ENCODE assay signal across 18 cellular contexts in the genomic region with DNA sequence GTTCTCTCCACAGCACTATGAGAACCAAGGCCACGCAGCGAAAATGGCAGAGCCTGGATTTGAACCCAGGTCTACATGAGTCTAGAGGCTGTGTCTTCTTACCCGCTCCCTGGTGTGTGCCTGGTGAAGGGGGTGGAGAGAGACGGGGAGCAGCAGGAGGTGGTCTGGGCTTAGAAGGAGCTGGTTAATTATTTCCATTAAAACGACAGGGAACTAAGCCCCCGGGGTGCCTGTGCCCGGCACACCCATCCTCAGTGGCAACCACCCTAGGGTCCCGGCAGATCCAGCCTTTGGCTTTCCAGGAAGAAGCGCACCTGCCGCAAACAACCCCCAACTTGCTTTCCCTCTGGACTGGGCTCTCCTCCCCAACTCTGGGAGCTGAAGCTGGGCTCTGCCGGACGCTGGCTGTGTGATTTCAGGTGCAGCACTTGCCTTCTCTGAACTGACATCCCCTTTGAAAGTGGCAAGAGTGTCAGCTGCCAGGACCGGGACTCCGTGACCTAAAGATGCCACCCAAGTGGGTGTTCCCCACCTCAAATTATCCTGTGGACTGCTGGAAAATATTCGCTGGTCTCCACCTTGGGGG. TPM values are rescaled to one million over a fixed set of nuclear protein-coding genes. Genes with fewer than 3 reads are reported as not detected.
A peak's percentile ranks its signal among the peaks of the same experiment; 100 is the strongest.
DNase-seq lines count a peak whose midpoint lies in the region; ATAC-seq, FAIRE-seq and TF ChIP-seq lines count a peak whose summit lies in the region.
"Had no signal": no experiment of that assay in that cellular context is flagged by ENCODE, and none has a peak within 500 bp of the region (broad histone marks: within the 10 kb centered on the region; RNA-seq: fewer than 3 reads in every experiment).

No MANE protein-coding gene starts in this region.

- DNase-seq in HepG2 (ENCODE audit: low spot score): no peak
- DNase-seq in right lobe of liver: no peak
- no peak for DNase-seq in astrocyte (ENCODE audit: low read depth)
- DNase-seq in omental fat pad (ENCODE audit: low spot score): no peak
- no peak for DNase-seq in gastrocnemius medialis
- no peak for DNase-seq in 8988T
- DNase-seq in inferior parietal cortex (ENCODE audit: extremely low spot score): no peak
- DNase-seq: Calu3; CD8-positive, alpha-beta T cell; DMS79 treated with DMSO at 0.1 percent for 48 hours; GF-D8; HCEC 1CT; HFFc6 had no signal

- no peak overlapping the region for H3K9ac ChIP-seq in HepG2 (ENCODE audit: insufficient read depth, low read depth, low read length)
- no peak overlapping the region for H3K9ac ChIP-seq in astrocyte (ENCODE audit: low read length)
- H3K9ac ChIP-seq: BLaER1 had no signal

- no peak for TF ChIP-seq RAD21 in HepG2 (CRISPR knock-in tag; IDR thresholded peaks at IDR 0.05)

- no peak overlapping the region for H3K4me2 ChIP-seq in HepG2 (ENCODE audit: low read depth, low read length)
- H3K4me2 ChIP-seq in astrocyte (ENCODE audit: low read length): no peak overlapping the region
- H3K4me2 ChIP-seq: BLaER1 had no signal

- no peak overlapping the region for H2AFZ ChIP-seq in HepG2 (ENCODE audit: low read length)
- no peak overlapping the region for H2AFZ ChIP-seq in astrocyte (ENCODE audit: low read depth, low read length)

- no peak overlapping the region for H3K27ac ChIP-seq in HepG2 (ENCODE audit: extremely low read length, insufficient read depth, low read length)
- no peak overlapping the region for H3K27ac ChIP-seq in right lobe of liver
- no peak overlapping the region for H3K27ac ChIP-seq in astrocyte (ENCODE audit: low read depth, low read length)
- peak overlapping the region in 3 of 4 donors; percentile 11 to 48 (median 41) for H3K27ac ChIP-seq in gastrocnemius medialis
- H3K27ac ChIP-seq: 22Rv1, BLaER1 had no signal

- H4K20me1 ChIP-seq in HepG2 (ENCODE audit: insufficient read depth, low read length) (no peaks in the 10 kb centered on the region), astrocyte (ENCODE audit: insufficient read depth, low read length) (peaks cover 99% of the 10 kb centered on the region)
- H4K20me1 ChIP-seq: BLaER1 had no signal

- CTCF ChIA-PET in HepG2 (lab: Yijun Ruan, JAX; ENCODE audit: low intra/inter-chr PET ratio, low total read pairs): no interaction called here

- TF ChIP-seq CTCF in HepG2 (CRISPR knock-in tag; IDR thresholded peaks at IDR 0.05) (no peak), right lobe of liver (IDR thresholded peaks at IDR 0.05) (no peak), astrocyte (IDR thresholded peaks at IDR 0.05; ENCODE audit: insufficient read depth, low read depth, low read length) (no peak), omental fat pad (IDR thresholded peaks at IDR 0.05) (no peak), gastrocnemius medialis (IDR thresholded peaks at IDR 0.05 in 4 of 5, conservative IDR thresholded peaks at IDR 0.05 in 1 of 5) (no peak)

- no peaks in the 10 kb centered on the region for H3K9me3 Mint-ChIP-seq in astrocyte (ENCODE audit: unreplicated experiment)
- H3K9me3 Mint-ChIP-seq: CD8-positive, alpha-beta T cell; HFFc6 had no signal

- H3K4me3 ChIP-seq in HepG2 (replicated peaks in 1 of 3; ENCODE audit: insufficient read depth in 1 of 3, low read depth in 2 of 3, low read length in 3 of 3): no peak overlapping the region
- no peak overlapping the region for H3K4me3 ChIP-seq in right lobe of liver
- no peak overlapping the region for H3K4me3 ChIP-seq in astrocyte (ENCODE audit: insufficient read depth, low read depth, low read length)
- H3K4me3 ChIP-seq in gastrocnemius medialis: no peak overlapping the region
- H3K4me3 ChIP-seq: BLaER1 had no signal

- H3K4me1 ChIP-seq in HepG2 (ENCODE audit: insufficient read depth, low read length): peaks cover 11% of the 10 kb centered on the region
- H3K4me1 ChIP-seq in right lobe of liver: no peaks in the 10 kb centered on the region
- H3K4me1 ChIP-seq in astrocyte (ENCODE audit: insufficient read depth, low read length): no peaks in the 10 kb centered on the region
- peaks cover 7 to 27% of the 10 kb centered on the region in 2 donors for H3K4me1 ChIP-seq in gastrocnemius medialis

- no TSS peak for BruUV-seq in HepG2 (replicated peaks; lab: Mats Ljungman, UMichigan)

- H3K27me3 Mint-ChIP-seq in astrocyte (ENCODE audit: low read depth, unreplicated experiment): no peaks in the 10 kb centered on the region

- H3K79me2 ChIP-seq in HepG2 (ENCODE audit: insufficient read depth, low read length) (no peaks in the 10 kb centered on the region), astrocyte (ENCODE audit: insufficient read depth, low read length) (peaks cover 98% of the 10 kb centered on the region)

- H3K4me3 Mint-ChIP-seq in astrocyte (ENCODE audit: unreplicated experiment): no peak overlapping the region
- H3K4me3 Mint-ChIP-seq: CD8-positive, alpha-beta T cell; HFFc6 had no signal

- TF ChIP-seq POLR2A in HepG2 (IDR thresholded peaks at IDR 0.05; ENCODE audit: insufficient read depth in 1 of 2, low read depth in 2 of 2, low read length in 2 of 2): no peak
- no peak for TF ChIP-seq POLR2A in right lobe of liver (IDR thresholded peaks at IDR 0.05)
- TF ChIP-seq POLR2A in gastrocnemius medialis (IDR thresholded peaks at IDR 0.05): no peak

- H3K4me1 Mint-ChIP-seq in astrocyte (ENCODE audit: low read depth, unreplicated experiment): peaks cover 28% of the 10 kb centered on the region
- H3K4me1 Mint-ChIP-seq: IgD-negative memory B cell had no signal

- ATAC-seq in HepG2: no peak
- ATAC-seq in right lobe of liver: no peak
- peak; percentile 26 for ATAC-seq in omental fat pad (ENCODE audit: low FRiP score)
- ATAC-seq in gastrocnemius medialis: no peak
- no peak for ATAC-seq in GM21360 (IDR thresholded peaks at IDR 0.05; ENCODE audit: unreplicated experiment)
- ATAC-seq: CD8-positive, alpha-beta T cell had no signal

- TF ChIP-seq EP300 in HepG2 (IDR thresholded peaks at IDR 0.05; ENCODE audit: low read depth in 2 of 2, low read length in 2 of 2) (no peak), HepG2 (CRISPR knock-in tag; IDR thresholded peaks at IDR 0.05; ENCODE audit: borderline replicate concordance) (no peak)

- H3K27ac Mint-ChIP-seq in astrocyte (ENCODE audit: unreplicated experiment): peak overlapping the region; percentile 53
- H3K27ac Mint-ChIP-seq: CD8-positive, alpha-beta T cell; HFFc6; IgD-negative memory B cell had no signal

- no peak for FAIRE-seq in HepG2 (lab: Jason Lieb, UNC)
- FAIRE-seq in astrocyte (lab: Jason Lieb, UNC): no peak
- FAIRE-seq: HTR-8/SVneo had no signal

- in situ Hi-C loops in HepG2 (cut with HindIII; ENCODE audit: extremely low pct_ligation_motif_present, low pct_unique_long_range_greater_than_20kb) (no loop called here), gastrocnemius medialis (cut with MboI; ENCODE audit: low sequenced_read_pairs in 4 of 4) (no loop called here)

- peaks cover 32% of the 10 kb centered on the region for H3K36me3 Mint-ChIP-seq in astrocyte (ENCODE audit: low read depth, unreplicated experiment)
- H3K36me3 Mint-ChIP-seq: CD8-positive, alpha-beta T cell had no signal

- POLR2A ChIA-PET in HepG2 (lab: Yijun Ruan, JAX): no interaction called here

- intact Hi-C loops in HepG2 (cut with micrococcal nuclease; ENCODE audit: unreplicated experiment): no loop called here
- intact Hi-C loops in right lobe of liver (cut with DNase I): no loop called here
- intact Hi-C loops in gastrocnemius medialis (cut with DNase I; ENCODE audit: low total_unique reads): no loop called here

- H3K36me3 ChIP-seq in HepG2 (replicated peaks in 1 of 2; ENCODE audit: control insufficient read depth in 1 of 2, insufficient read depth in 2 of 2, low read length in 2 of 2): no peaks in the 10 kb centered on the region
- no peaks in the 10 kb centered on the region for H3K36me3 ChIP-seq in right lobe of liver
- peaks cover 26% of the 10 kb centered on the region for H3K36me3 ChIP-seq in astrocyte (ENCODE audit: insufficient read depth, low read length)
- H3K36me3 ChIP-seq in gastrocnemius medialis: no peaks in the 10 kb centered on the region
- H3K36me3 ChIP-seq: BLaER1 had no signal

- WGBS in HepG2 (ENCODE audit: low lambda C conversion rate): 56% methylated on average over 6 of the region's 15 CpGs
- 76% methylated on average over 3 of the region's 15 CpGs for WGBS in right lobe of liver (ENCODE audit: insufficient coverage, low coverage, low lambda C conversion rate, missing lambda C conversion rate)

- peaks cover 0 to 14% of the 10 kb centered on the region in 2 experiments; a peak in 3 of 5 replicates for H3K27me3 ChIP-seq in HepG2 (ENCODE audit: control insufficient read depth in 1 of 2, insufficient read depth in 2 of 2, low read length in 2 of 2)
- H3K27me3 ChIP-seq in right lobe of liver: no peaks in the 10 kb centered on the region
- no peaks in the 10 kb centered on the region for H3K27me3 ChIP-seq in astrocyte (ENCODE audit: insufficient read depth, low read length)
- H3K27me3 ChIP-seq in gastrocnemius medialis: no peaks in the 10 kb centered on the region
- H3K27me3 ChIP-seq: BLaER1 had no signal

- H3K9me3 ChIP-seq in HepG2 (ENCODE audit: low read length) (no peaks in the 10 kb centered on the region), right lobe of liver (no peaks in the 10 kb centered on the region), astrocyte (ENCODE audit: insufficient read depth, low read depth, low read length) (no peaks in the 10 kb centered on the region), gastrocnemius medialis (no peaks in the 10 kb centered on the region)
- H3K9me3 ChIP-seq: BLaER1 had no signal

RNA-seq across cellular contexts. Expression of gene MN1, which starts 35.8 kb away (rescaled TPM):
- not detected in 2 replicates for total RNA-seq in HepG2 (2016; rRNA removed; fragmentation: Illumina TruSeq; extraction: Trizol)
- not detected in 2 replicates for total RNA-seq in HepG2 (2016; cell fraction: cytosol; rRNA removed; fragmentation: Illumina TruSeq; extraction: Trizol; ENCODE audit: low read depth)
- 0.02 TPM in 1 of 2 replicates, not detected in the other for total RNA-seq in HepG2 (2016; cell fraction: insoluble cytoplasmic fraction; rRNA removed; fragmentation: Illumina TruSeq; extraction: Trizol)
- total RNA-seq in HepG2 (2016; cell fraction: membrane; rRNA removed; fragmentation: Illumina TruSeq; extraction: Trizol): not detected in 2 replicates
- not detected in 2 replicates for total RNA-seq in HepG2 (2016; cell fraction: nucleus; rRNA removed; fragmentation: Illumina TruSeq; extraction: Trizol)
- 0.01 and 0.09 TPM in 2 replicates for polyA plus RNA-seq in HepG2 (2011; rRNA removed)
- polyA plus RNA-seq in HepG2 (2011; cell fraction: cytosol; rRNA removed): 0.01 and 0.03 TPM in 2 replicates
- 0.03 and 0.05 TPM in 2 replicates for polyA plus RNA-seq in HepG2 (2011; cell fraction: nucleus; rRNA removed)
- 0.03 and 0.04 TPM in 2 replicates for polyA plus RNA-seq in HepG2 (2012)
- polyA plus RNA-seq in HepG2 (2016; cell fraction: cytosol; fragmentation: Illumina TruSeq; extraction: Trizol; ENCODE audit: low read depth): not detected in 2 replicates
- not detected in 2 replicates for polyA plus RNA-seq in HepG2 (2016; cell fraction: insoluble cytoplasmic fraction; fragmentation: Illumina TruSeq; extraction: Trizol; ENCODE audit: low read depth)
- polyA plus RNA-seq in HepG2 (2016; cell fraction: membrane; fragmentation: Illumina TruSeq; extraction: Trizol; ENCODE audit: low read depth): not detected in 2 replicates
- polyA plus RNA-seq in HepG2 (2016; cell fraction: nucleus; fragmentation: Illumina TruSeq; extraction: Trizol; ENCODE audit: insufficient read depth, low read depth): 0.11 TPM in 1 of 2 replicates, not detected in the other
- polyA minus RNA-seq in HepG2 (2011; rRNA and poly(A)+ RNA removed; ENCODE audit: low replicate concordance): 0.44 and 10.0 TPM in 2 replicates
- polyA minus RNA-seq in HepG2 (2011; cell fraction: cytosol; rRNA and poly(A)+ RNA removed): not detected in 2 replicates
- polyA minus RNA-seq in HepG2 (2011; cell fraction: nucleus; rRNA and poly(A)+ RNA removed): under 0.01 and 0.13 TPM in 2 replicates
- under 1 TPM; 0.10 to 0.77 (median 0.46) TPM for total RNA-seq in right lobe of liver
- 98.6 and 110 TPM in 2 replicates for total RNA-seq in astrocyte
- total RNA-seq in omental fat pad: 10 to 100 TPM in 1 of 4 donors, 1 to 10 TPM in 3; 4.8 to 16.5 (median 8.9) TPM
- 10 to 100 TPM in 3 of 4 donors, 1 to 10 TPM in 1; 8.8 to 40.0 (median 36.6) TPM for total RNA-seq in gastrocnemius medialis
- polyA plus RNA-seq: IgD-negative memory B cell had no signal

Comparison
In these comparisons a context has a peak if more than half of its experiments do, and no peak if none do; other contexts are left out.
1. H3K27ac ChIP-seq: peak in gastrocnemius medialis (3 of 4); none in HepG2 (single experiment), right lobe of liver (0 of 3) and astrocyte (single experiment).